Comparison of ENCODE assay signal across 12 cellular contexts in the genomic region with DNA sequence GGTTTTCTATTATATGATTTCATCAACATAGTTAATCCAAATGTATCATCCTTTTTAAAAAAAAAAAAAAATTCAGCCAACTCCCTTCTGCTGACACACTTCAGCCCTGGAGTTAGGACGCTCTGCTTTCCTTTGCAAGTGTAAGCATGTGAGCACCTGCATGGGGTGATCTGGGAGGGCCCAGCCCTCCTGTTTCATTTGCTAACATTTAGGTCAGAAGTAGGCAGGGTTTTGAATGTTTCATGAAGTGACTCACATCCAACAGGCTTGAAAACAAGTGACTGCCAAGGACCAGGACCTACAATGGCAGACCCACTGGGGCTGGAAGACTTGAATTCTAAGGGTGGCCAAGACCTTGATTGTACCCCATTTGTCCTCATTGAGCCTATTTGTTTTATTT.
DNase-seq lines count a peak whose midpoint lies in the region; ATAC-seq and TF ChIP-seq lines count a peak whose summit lies in the region.
"Had no signal": no experiment of that assay in that cellular context is flagged by ENCODE, and none has a peak within 500 bp of the region (broad histone marks: within the 10 kb centered on the region; RNA-seq: fewer than 3 reads in every experiment).

No MANE protein-coding gene starts in this region.

- H3K27ac Mint-ChIP-seq in effector memory CD8-positive, alpha-beta T cell, result peak overlapping the region in 1 of 2 donors; percentile 91
- H3K27ac Mint-ChIP-seq: mesothelial cell of epicardium had no signal

- no peaks in the 10 kb centered on the region for H3K9me3 ChIP-seq in smooth muscle cell (replicated peaks; ENCODE audit: low read depth)
- no peaks in the 10 kb centered on the region for H3K9me3 ChIP-seq in right cardiac atrium (ENCODE audit: control insufficient read depth, low read length)
- H3K9me3 ChIP-seq: esophagus muscularis mucosa had no signal

- H3K9me3 Mint-ChIP-seq in effector memory CD8-positive, alpha-beta T cell, result no peaks in the 10 kb centered on the region
- H3K9me3 Mint-ChIP-seq: mesothelial cell of epicardium had no signal

- no peak for TF ChIP-seq CTCF in smooth muscle cell (IDR thresholded peaks at IDR 0.05; ENCODE audit: borderline replicate concordance, insufficient read depth, poor library complexity, severe bottlenecking)

- peak overlapping the region; percentile 6 for H3K27ac ChIP-seq in smooth muscle cell (ENCODE audit: low read depth)
- H3K27ac ChIP-seq in right cardiac atrium (ENCODE audit: low read length), result no peak overlapping the region

- H3F3A ChIP-seq in smooth muscle cell (ENCODE audit: low read depth), result no peaks in the 10 kb centered on the region

- no peaks in the 10 kb centered on the region for H4K20me1 ChIP-seq in smooth muscle cell (ENCODE audit: low read depth)

- H3K27me3 ChIP-seq in smooth muscle cell (ENCODE audit: low read depth) (no peaks in the 10 kb centered on the region), right cardiac atrium (ENCODE audit: control insufficient read depth, insufficient read depth) (no peaks in the 10 kb centered on the region)
- H3K27me3 ChIP-seq: esophagus muscularis mucosa had no signal

- no peak overlapping the region for H3K9ac ChIP-seq in smooth muscle cell (ENCODE audit: low read depth)

- no peaks in the 10 kb centered on the region for H3K27me3 Mint-ChIP-seq in effector memory CD8-positive, alpha-beta T cell

- DNase-seq in ELR (ENCODE audit: low read depth) (peak; percentile 15), RPMI8226 (peak; percentile 46), smooth muscle cell (lab: John Stamatoyannopoulos, UW; ENCODE audit: unreplicated experiment) (no peak), right cardiac atrium (no peak), NCI-H774 (lab: John Stamatoyannopoulos, UW) (no peak), SW 1271 (lab: John Stamatoyannopoulos, UW) (no peak)
- DNase-seq in effector memory CD8-positive, alpha-beta T cell, result no peak
- DNase-seq: GDM1, NCI-H1417 treated with DMSO at 0.1 percent for 48 hours had no signal

- no peaks in the 10 kb centered on the region for H3K4me1 ChIP-seq in smooth muscle cell (ENCODE audit: low read depth)
- peaks cover 8% of the 10 kb centered on the region for H3K4me1 ChIP-seq in right cardiac atrium (ENCODE audit: control insufficient read depth, insufficient read depth, low read length)

- H3K4me1 Mint-ChIP-seq in effector memory CD8-positive, alpha-beta T cell (ENCODE audit: low read depth in 2 of 2), result peaks cover 23 to 24% of the 10 kb centered on the region in 2 donors

- H3K4me3 ChIP-seq in smooth muscle cell (no peak overlapping the region), right cardiac atrium (ENCODE audit: low read length) (no peak overlapping the region)
- H3K4me3 ChIP-seq: esophagus muscularis mucosa had no signal

- no peaks in the 10 kb centered on the region for H3K36me3 ChIP-seq in smooth muscle cell (ENCODE audit: low read depth)
- H3K36me3 ChIP-seq: esophagus muscularis mucosa had no signal

- 96% methylated on average over 1 of the region's 1 CpG for WGBS in smooth muscle cell (ENCODE audit: low lambda C conversion rate)
- 94% methylated on average over 1 of the region's 1 CpG for WGBS in right cardiac atrium

- H3K79me2 ChIP-seq in smooth muscle cell (ENCODE audit: low read depth), result no peaks in the 10 kb centered on the region

- H3K36me3 Mint-ChIP-seq in effector memory CD8-positive, alpha-beta T cell (ENCODE audit: insufficient read depth), result peaks cover 8% of the 10 kb centered on the region
- H3K36me3 Mint-ChIP-seq: mesothelial cell of epicardium had no signal

- peak; percentile 27 for ATAC-seq in effector memory CD8-positive, alpha-beta T cell (replicated peaks)
- ATAC-seq in HG02852 (IDR thresholded peaks at IDR 0.05; ENCODE audit: unreplicated experiment) (no peak), right cardiac atrium (no peak)

- intact Hi-C loops in right cardiac atrium (cut with DNase I), result no loop called here

- H2AFZ ChIP-seq in smooth muscle cell (ENCODE audit: low read depth), result no peak overlapping the region

- no peak overlapping the region for H3K4me3 Mint-ChIP-seq in effector memory CD8-positive, alpha-beta T cell
- H3K4me3 Mint-ChIP-seq: mesothelial cell of epicardium had no signal

- H3K4me2 ChIP-seq in smooth muscle cell, result no peak overlapping the region

Comparison
In these comparisons a context has a peak if more than half of its experiments do, and no peak if none do; other contexts are left out.
1. DNase-seq: peak in ELR (single experiment) and RPMI8226 (single experiment); none in effector memory CD8-positive, alpha-beta T cell (0 of 3), smooth muscle cell (single experiment), right cardiac atrium (0 of 3), NCI-H774 (single experiment) and SW 1271 (0 of 2).